Comparison of ENCODE assay signal across 18 cellular contexts in the genomic region with DNA sequence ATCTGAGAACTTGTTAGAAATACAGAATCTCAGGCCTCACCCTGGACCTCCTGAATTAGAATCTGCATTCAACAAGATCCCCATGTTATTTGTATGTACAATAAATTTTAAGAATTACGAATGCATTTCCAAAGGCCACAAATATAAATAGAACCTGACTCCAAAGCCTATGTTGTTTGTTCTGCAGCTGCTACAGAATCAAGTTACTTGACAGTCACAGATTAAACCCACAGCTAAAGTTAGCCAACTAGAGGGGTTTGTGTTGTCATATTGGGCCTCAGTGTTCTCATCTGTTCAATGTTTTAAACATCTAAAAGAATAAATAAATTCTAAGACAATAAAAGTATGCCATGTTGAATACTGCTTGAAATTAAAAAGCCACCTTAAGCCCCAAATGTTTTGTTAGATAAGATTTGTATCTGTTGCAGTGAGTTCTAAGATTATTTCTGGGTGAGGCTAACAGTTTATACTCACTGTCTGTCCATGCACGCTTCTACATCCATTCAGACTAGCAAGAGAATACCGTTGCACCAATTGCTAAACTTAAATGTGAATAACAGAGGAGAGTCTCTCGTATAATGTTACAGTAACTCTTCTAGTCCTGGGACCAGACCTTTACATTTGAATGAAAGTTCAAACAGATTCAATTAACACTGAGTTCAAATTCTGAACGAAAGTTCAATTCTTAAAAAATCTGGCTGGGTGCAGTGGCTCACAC.
"Had no signal": no experiment of that assay in that cellular context is flagged by ENCODE, and none has a peak within 500 bp of the region (broad histone marks: within the 10 kb centered on the region; RNA-seq: fewer than 3 reads in every experiment).

No MANE protein-coding gene starts in this region.

- ATAC-seq: heart left ventricle; naive thymus-derived CD8-positive, alpha-beta T cell; right cardiac atrium had no signal

- DNase-seq: effector CD4-positive, alpha-beta T cell; endodermal cell; foreskin melanocyte; heart left ventricle; hippocampal formation; kidney glomerular epithelial cell; mesendoderm; naive thymus-derived CD8-positive, alpha-beta T cell; posterior cingulate gyrus; right cardiac atrium; stimulated activated CD4-positive, alpha-beta T cell treated with anti-CD3 and anti-CD28 coated beads, Interleukin-1b, Interleukin-23, amount 100 ng/mL, for 48 hours; stimulated activated naive CD4-positive, alpha-beta T cell; stomach; substantia nigra; transverse colon had no signal

- H3K27me3 ChIP-seq: heart left ventricle, stomach, transverse colon had no signal

- H3K9me3 Mint-ChIP-seq: naive thymus-derived CD8-positive, alpha-beta T cell; neural crest cell had no signal

- H3K4me3 ChIP-seq: coronary artery, heart left ventricle, stomach, thoracic aorta, transverse colon had no signal

- H3K9me3 ChIP-seq: heart left ventricle, stomach, thoracic aorta, transverse colon had no signal

- H3K36me3 ChIP-seq: heart left ventricle, stomach, thoracic aorta, transverse colon had no signal

- H3K4me1 Mint-ChIP-seq: endodermal cell, neural crest cell had no signal

- H3K4me3 Mint-ChIP-seq: endodermal cell, neural crest cell had no signal

- H3K27ac ChIP-seq: coronary artery, heart left ventricle, stomach, thoracic aorta, transverse colon had no signal

- H3K36me3 Mint-ChIP-seq: naive thymus-derived CD8-positive, alpha-beta T cell had no signal

- H3K4me1 ChIP-seq: transverse colon had no signal

- H3K27ac Mint-ChIP-seq: endodermal cell had no signal
